8 cellular contexts compared by ENCODE assay signal in genomic region chr15:60370804-60371700, GRCh38. TPM values are rescaled to one million over a fixed set of nuclear protein-coding genes. Genes with fewer than 3 reads are reported as not detected.
DNase-seq lines count a peak whose midpoint lies in the region; ATAC-seq and TF ChIP-seq lines count a peak whose summit lies in the region.

No MANE protein-coding gene starts in this region.

- peaks cover 0 to 64% (median 23%) of the 10 kb centered on the region in 6 donors for H3K4me1 ChIP-seq in spleen

- intact Hi-C loops in activated T-helper 1 cell treated with anti-CD3 and anti-CD28 coated beads, Interleukin-12 subunit alpha, Interleukin-12 subunit beta, Interleukin-2, Interleukin-4 antibody, amounts not matched to agents 30 ng/mL and 10 ng/mL and 1 ng/mL, durations not matched to agents 14 hours and 24 hours and 36 hours (cut with micrococcal nuclease) = loop anchor here (1.0 kb wide), 2 partner anchors 9 to 18 kb away; no protein-coding TSS in a partner anchor
- intact Hi-C loops in left ventricle myocardium superior (cut with micrococcal nuclease) (no loop called here), spleen (cut with DNase I; ENCODE audit: low total_unique reads) (no loop called here)

- no peaks in the 10 kb centered on the region for H3K9me3 ChIP-seq in spleen

- H3K4me3 Mint-ChIP-seq in activated T-helper 1 cell treated with anti-CD3 and anti-CD28 coated beads, Interleukin-12 subunit alpha, Interleukin-12 subunit beta, Interleukin-2, Interleukin-4 antibody, amounts not matched to agents 30 ng/mL and 10 ng/mL and 1 ng/mL, durations not matched to agents 14 hours and 24 hours and 36 hours = peak overlapping the region; percentile 49

- no peak for TF ChIP-seq POLR2A in spleen (IDR thresholded peaks at IDR 0.05)

- H3K4me1 Mint-ChIP-seq in activated T-helper 1 cell treated with anti-CD3 and anti-CD28 coated beads, Interleukin-12 subunit alpha, Interleukin-12 subunit beta, Interleukin-2, Interleukin-4 antibody, amounts not matched to agents 30 ng/mL and 10 ng/mL and 1 ng/mL, durations not matched to agents 14 hours and 24 hours and 36 hours (ENCODE audit: low read depth) = peaks cover 47% of the 10 kb centered on the region

- 55 to 72% (median 65%) methylated on average over 13 of the region's 13 CpGs for WGBS in spleen, 5 donors

- H3K27ac Mint-ChIP-seq in activated T-helper 1 cell treated with anti-CD3 and anti-CD28 coated beads, Interleukin-12 subunit alpha, Interleukin-12 subunit beta, Interleukin-2, Interleukin-4 antibody, amounts not matched to agents 30 ng/mL and 10 ng/mL and 1 ng/mL, durations not matched to agents 14 hours and 24 hours and 36 hours = peak overlapping the region; percentile 93

- no peak for TF ChIP-seq CTCF in spleen (IDR thresholded peaks at IDR 0.05 in 8 of 11, conservative IDR thresholded peaks at IDR 0.05 in 3 of 11)

- DNase-seq in ACHN = peak; percentile 98
- DNase-seq in HK-2 (ENCODE audit: unreplicated experiment) = peak; percentile 83
- DNase-seq in activated T-helper 1 cell treated with anti-CD3 and anti-CD28 coated beads, Interleukin-12 subunit alpha, Interleukin-12 subunit beta, Interleukin-2, Interleukin-4 antibody, amounts not matched to agents 30 ng/mL and 10 ng/mL and 1 ng/mL, durations not matched to agents 14 hours and 24 hours and 36 hours (ENCODE audit: low spot score) = no peak
- DNase-seq in left ventricle myocardium superior = peak; percentile 57
- no peak for DNase-seq in spleen
- no peak for DNase-seq in activated CD4-positive, CD25-positive, alpha-beta regulatory T cell treated with anti-CD3 and anti-CD28 coated beads, Interleukin-2, amount 50 U/mL, for 72 hours
- no peak for DNase-seq in NK-92 (lab: John Stamatoyannopoulos, UW; ENCODE audit: unreplicated experiment)

- peaks cover 39% of the 10 kb centered on the region for H3K36me3 Mint-ChIP-seq in activated T-helper 1 cell treated with anti-CD3 and anti-CD28 coated beads, Interleukin-12 subunit alpha, Interleukin-12 subunit beta, Interleukin-2, Interleukin-4 antibody, amounts not matched to agents 30 ng/mL and 10 ng/mL and 1 ng/mL, durations not matched to agents 14 hours and 24 hours and 36 hours (ENCODE audit: low read depth)

- H3K27me3 Mint-ChIP-seq in activated T-helper 1 cell treated with anti-CD3 and anti-CD28 coated beads, Interleukin-12 subunit alpha, Interleukin-12 subunit beta, Interleukin-2, Interleukin-4 antibody, amounts not matched to agents 30 ng/mL and 10 ng/mL and 1 ng/mL, durations not matched to agents 14 hours and 24 hours and 36 hours (ENCODE audit: insufficient read depth) = no peaks in the 10 kb centered on the region

- H3K9me3 Mint-ChIP-seq in activated T-helper 1 cell treated with anti-CD3 and anti-CD28 coated beads, Interleukin-12 subunit alpha, Interleukin-12 subunit beta, Interleukin-2, Interleukin-4 antibody, amounts not matched to agents 30 ng/mL and 10 ng/mL and 1 ng/mL, durations not matched to agents 14 hours and 24 hours and 36 hours = no peaks in the 10 kb centered on the region

- no peak overlapping the region for H3K4me3 ChIP-seq in spleen

- peak overlapping the region; percentile 60 to 86 (median 72) for H3K27ac ChIP-seq in spleen

- H3K27me3 ChIP-seq in spleen (replicated peaks in 1 of 7) = no peaks in the 10 kb centered on the region

- peaks cover 0 to 65% (median 11%) of the 10 kb centered on the region in 6 donors for H3K36me3 ChIP-seq in spleen

- in situ Hi-C loops in ACHN (cut with HindIII; ENCODE audit: low pct_ligation_motif_present, low pct_unique_long_range_greater_than_20kb, low sequenced_read_pairs) = no loop called here

- peak; percentile 66 for ATAC-seq in left ventricle myocardium superior
- no peak for ATAC-seq in GM18868 (IDR thresholded peaks at IDR 0.05; ENCODE audit: unreplicated experiment)

RNA-seq across cellular contexts. Expression of gene ANXA2, which starts 26.7 kb away (rescaled TPM):
- 243 and 247 TPM in 2 replicates for total RNA-seq in activated T-helper 1 cell treated with anti-CD3 and anti-CD28 coated beads, Interleukin-12 subunit alpha, Interleukin-12 subunit beta, Interleukin-2, Interleukin-4 antibody, amounts not matched to agents 30 ng/mL and 10 ng/mL and 1 ng/mL, durations not matched to agents 14 hours and 24 hours and 36 hours
- total RNA-seq in left ventricle myocardium superior (162 TPM), spleen (100 to 1,000 TPM; 191 to 397 (median 338) TPM)
- 100 to 1,000 TPM; 163 to 437 (median 230) TPM for polyA plus RNA-seq in spleen

Comparison
In these comparisons a context has a peak if more than half of its experiments do, and no peak if none do; other contexts are left out.
1. DNase-seq: peak in ACHN (single experiment), HK-2 (single experiment) and left ventricle myocardium superior (single experiment); none in activated T-helper 1 cell treated with anti-CD3 and anti-CD28 coated beads, Interleukin-12 subunit alpha, Interleukin-12 subunit beta, Interleukin-2, Interleukin-4 antibody, amounts not matched to agents 30 ng/mL and 10 ng/mL and 1 ng/mL, durations not matched to agents 14 hours and 24 hours and 36 hours (single experiment), spleen (single experiment), activated CD4-positive, CD25-positive, alpha-beta regulatory T cell treated with anti-CD3 and anti-CD28 coated beads, Interleukin-2, amount 50 U/mL, for 72 hours (single experiment) and NK-92 (single experiment).